Comparison of ENCODE assay signal across 17 cellular contexts in the genomic region with DNA sequence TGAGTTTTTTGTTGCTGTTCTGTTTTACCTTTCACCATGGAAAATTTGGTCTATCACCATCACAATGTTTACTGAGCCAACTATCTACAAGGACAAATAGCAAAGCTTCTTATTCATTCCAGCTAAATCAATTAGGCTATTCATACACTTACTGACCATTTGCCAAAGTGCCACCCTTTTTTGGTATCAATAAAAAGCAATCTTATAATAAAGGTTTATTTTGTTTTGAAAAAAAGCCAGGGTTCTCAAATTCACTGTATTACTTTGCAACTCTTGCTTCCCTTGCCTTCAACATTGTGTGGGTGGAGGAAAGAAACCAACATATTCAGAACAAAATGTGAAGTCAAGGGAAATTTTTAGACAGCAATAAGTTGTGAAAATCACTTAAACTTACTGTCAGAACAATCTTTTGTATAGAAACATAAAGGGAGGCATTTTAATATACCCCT. TPM values are rescaled to one million over a fixed set of nuclear protein-coding genes. Genes with fewer than 3 reads are reported as not detected.
A peak's percentile ranks its signal among the peaks of the same experiment; 100 is the strongest.
DNase-seq lines count a peak whose midpoint lies in the region; ATAC-seq lines count a peak whose summit lies in the region.
"Had no signal": no experiment of that assay in that cellular context is flagged by ENCODE, and none has a peak within 500 bp of the region (broad histone marks: within the 10 kb centered on the region; RNA-seq: fewer than 3 reads in every experiment).

No MANE protein-coding gene starts in this region.

- peaks cover 4% of the 10 kb centered on the region for H3K79me1 ChIP-seq in mesendoderm (ENCODE audit: low read length)

- peak; percentile 25 to 67 for ATAC-seq in activated naive CD4-positive, alpha-beta T cell treated with anti-CD3 and anti-CD28 coated beads, Interleukin-2, amount 50 U/mL, for 72 hours
- ATAC-seq in Right ventricle myocardium superior (ENCODE audit: poor library complexity) (no peak), GM19328 (IDR thresholded peaks at IDR 0.05; ENCODE audit: unreplicated experiment) (no peak)
- ATAC-seq: Right ventricle myocardium inferior had no signal

- H3K18ac ChIP-seq in mesendoderm (ENCODE audit: low read length) = no peak overlapping the region

- no peak for DNase-seq in activated naive CD4-positive, alpha-beta T cell treated with anti-CD3 and anti-CD28 coated beads, Interleukin-2, amount 50 U/mL, for 72 hours (ENCODE audit: low spot score in 2 of 2)
- no peak for DNase-seq in activated naive CD4-positive, alpha-beta T cell (lab: John Stamatoyannopoulos, UW)
- DNase-seq in activated T-helper 1 cell treated with anti-CD3 and anti-CD28 coated beads, Interleukin-12 subunit alpha, Interleukin-12 subunit beta, Interleukin-2, Interleukin-4 antibody, amounts not matched to agents 30 ng/mL and 10 ng/mL and 1 ng/mL, durations not matched to agents 14 hours and 24 hours and 36 hours (ENCODE audit: low spot score) = no peak
- DNase-seq in superior temporal gyrus (ENCODE audit: extremely low spot score) (peak; percentile 77), Right ventricle myocardium superior (no peak), mesendoderm (no peak)
- DNase-seq: activated CD4-positive, alpha-beta T cell treated with anti-CD3 and anti-CD28 coated beads, Interleukin-2, amount 10 ng/mL, durations not matched to agents 7 days and 5 days; activated gamma-delta T cell treated with Interleukin-2 at 50 U/mL for 16 hours; mesenchymal stem cell; NCI-H1092 treated with DMSO at 0.1 percent for 48 hours; nucleus accumbens; sigmoid colon; stimulated activated CD4-positive, alpha-beta T cell treated with anti-CD3 and anti-CD28 coated beads, Interleukin-2, amount 100 ng/mL, for 48 hours; T-helper 9 cell had no signal

- no peaks in the 10 kb centered on the region for H3K36me3 ChIP-seq in iPS-18a (ENCODE audit: control insufficient read depth, low read depth, low read length)
- no peaks in the 10 kb centered on the region for H3K36me3 ChIP-seq in mesendoderm (ENCODE audit: control insufficient read depth, insufficient read depth, low read length)
- H3K36me3 ChIP-seq: sigmoid colon had no signal

- peaks cover 82% of the 10 kb centered on the region for H3K4me1 Mint-ChIP-seq in activated T-helper 1 cell treated with anti-CD3 and anti-CD28 coated beads, Interleukin-12 subunit alpha, Interleukin-12 subunit beta, Interleukin-2, Interleukin-4 antibody, amounts not matched to agents 30 ng/mL and 10 ng/mL and 1 ng/mL, durations not matched to agents 14 hours and 24 hours and 36 hours (ENCODE audit: low read depth)

- peak overlapping the region; percentile 63 to 73 for H3K27ac Mint-ChIP-seq in activated naive CD4-positive, alpha-beta T cell treated with anti-CD3 and anti-CD28 coated beads, Interleukin-2, amount 50 U/mL, for 72 hours
- H3K27ac Mint-ChIP-seq in activated T-helper 1 cell treated with anti-CD3 and anti-CD28 coated beads, Interleukin-12 subunit alpha, Interleukin-12 subunit beta, Interleukin-2, Interleukin-4 antibody, amounts not matched to agents 30 ng/mL and 10 ng/mL and 1 ng/mL, durations not matched to agents 14 hours and 24 hours and 36 hours = peak overlapping the region; percentile 89
- H3K27ac Mint-ChIP-seq: activated CD4-positive, alpha-beta T cell treated with anti-CD3 and anti-CD28 coated beads, Interleukin-2, amount 10 ng/mL, durations not matched to agents 7 days and 5 days had no signal

- peak overlapping the region; percentile 66 for H3K4me3 Mint-ChIP-seq in activated T-helper 1 cell treated with anti-CD3 and anti-CD28 coated beads, Interleukin-12 subunit alpha, Interleukin-12 subunit beta, Interleukin-2, Interleukin-4 antibody, amounts not matched to agents 30 ng/mL and 10 ng/mL and 1 ng/mL, durations not matched to agents 14 hours and 24 hours and 36 hours
- H3K4me3 Mint-ChIP-seq: activated CD4-positive, alpha-beta T cell treated with anti-CD3 and anti-CD28 coated beads, Interleukin-2, amount 10 ng/mL, durations not matched to agents 7 days and 5 days had no signal

- no peak overlapping the region for H4K8ac ChIP-seq in mesendoderm (ENCODE audit: low read depth, low read length)

- no peak overlapping the region for H3K4ac ChIP-seq in mesendoderm (ENCODE audit: low read depth, low read length)

- intact Hi-C loops in activated T-helper 1 cell treated with anti-CD3 and anti-CD28 coated beads, Interleukin-12 subunit alpha, Interleukin-12 subunit beta, Interleukin-2, Interleukin-4 antibody, amounts not matched to agents 30 ng/mL and 10 ng/mL and 1 ng/mL, durations not matched to agents 14 hours and 24 hours and 36 hours (cut with micrococcal nuclease) = loop anchor here (1.0 to 2.0 kb wide), 8 partner anchors 14 to 197 kb away; no protein-coding TSS in a partner anchor
- intact Hi-C loops in Right ventricle myocardium superior (cut with DNase I) = no loop called here

- H3K79me2 ChIP-seq in mesendoderm (ENCODE audit: control insufficient read depth, insufficient read depth, low read length) = peaks cover 65% of the 10 kb centered on the region

- no peaks in the 10 kb centered on the region for H3K27me3 ChIP-seq in iPS-18a (ENCODE audit: control insufficient read depth, insufficient read depth, low read length)
- H3K27me3 ChIP-seq in mesendoderm (ENCODE audit: insufficient read depth, low read length, poor library complexity) = no peaks in the 10 kb centered on the region
- H3K27me3 ChIP-seq: sigmoid colon had no signal

- no peak overlapping the region for H4K5ac ChIP-seq in mesendoderm (ENCODE audit: low read length)

- no peak overlapping the region for H2BK15ac ChIP-seq in mesendoderm (replicated peaks; ENCODE audit: low read depth)

- peak overlapping the region; percentile 14 for H3K27ac ChIP-seq in iPS-18a (ENCODE audit: low read length)
- no peak overlapping the region for H3K27ac ChIP-seq in mesendoderm (ENCODE audit: low read depth, low read length)
- H3K27ac ChIP-seq: sigmoid colon had no signal

- H3K4me1 ChIP-seq in iPS-18a (ENCODE audit: control insufficient read depth, low read depth, low read length) = peaks cover 36% of the 10 kb centered on the region
- peaks cover 1% of the 10 kb centered on the region for H3K4me1 ChIP-seq in mesendoderm (ENCODE audit: control insufficient read depth, low read depth, low read length)

- H2AK5ac ChIP-seq in mesendoderm (ENCODE audit: low read length) = no peak overlapping the region

- H2BK5ac ChIP-seq in mesendoderm (ENCODE audit: low read length) = no peak overlapping the region

- H3K56ac ChIP-seq in mesendoderm (ENCODE audit: low read length) = no peak overlapping the region

- peaks cover 4 to 40% of the 10 kb centered on the region in 2 donors for H3K36me3 Mint-ChIP-seq in activated naive CD4-positive, alpha-beta T cell treated with anti-CD3 and anti-CD28 coated beads, Interleukin-2, amount 50 U/mL, for 72 hours
- peaks cover 38% of the 10 kb centered on the region for H3K36me3 Mint-ChIP-seq in activated T-helper 1 cell treated with anti-CD3 and anti-CD28 coated beads, Interleukin-12 subunit alpha, Interleukin-12 subunit beta, Interleukin-2, Interleukin-4 antibody, amounts not matched to agents 30 ng/mL and 10 ng/mL and 1 ng/mL, durations not matched to agents 14 hours and 24 hours and 36 hours (ENCODE audit: low read depth)

- H3K27me3 Mint-ChIP-seq in activated T-helper 1 cell treated with anti-CD3 and anti-CD28 coated beads, Interleukin-12 subunit alpha, Interleukin-12 subunit beta, Interleukin-2, Interleukin-4 antibody, amounts not matched to agents 30 ng/mL and 10 ng/mL and 1 ng/mL, durations not matched to agents 14 hours and 24 hours and 36 hours (ENCODE audit: insufficient read depth) = no peaks in the 10 kb centered on the region
- H3K27me3 Mint-ChIP-seq: activated CD4-positive, alpha-beta T cell treated with anti-CD3 and anti-CD28 coated beads, Interleukin-2, amount 10 ng/mL, durations not matched to agents 7 days and 5 days had no signal

- H3K9me3 ChIP-seq in iPS-18a (ENCODE audit: control insufficient read depth, low read depth, low read length) = no peaks in the 10 kb centered on the region
- H3K9me3 ChIP-seq: sigmoid colon had no signal

- no peak overlapping the region for H2BK120ac ChIP-seq in mesendoderm (ENCODE audit: low read depth, low read length)

- H3K4me2 ChIP-seq in mesendoderm (ENCODE audit: low read length) = no peak overlapping the region

- no peaks in the 10 kb centered on the region for H3K9me3 Mint-ChIP-seq in activated naive CD4-positive, alpha-beta T cell treated with anti-CD3 and anti-CD28 coated beads, Interleukin-2, amount 50 U/mL, for 72 hours
- H3K9me3 Mint-ChIP-seq in activated T-helper 1 cell treated with anti-CD3 and anti-CD28 coated beads, Interleukin-12 subunit alpha, Interleukin-12 subunit beta, Interleukin-2, Interleukin-4 antibody, amounts not matched to agents 30 ng/mL and 10 ng/mL and 1 ng/mL, durations not matched to agents 14 hours and 24 hours and 36 hours = no peaks in the 10 kb centered on the region
- H3K9me3 Mint-ChIP-seq: activated CD4-positive, alpha-beta T cell treated with anti-CD3 and anti-CD28 coated beads, Interleukin-2, amount 10 ng/mL, durations not matched to agents 7 days and 5 days had no signal

- H3K23ac ChIP-seq in mesendoderm (ENCODE audit: low read length) = no peak overlapping the region

- H3K4me3 ChIP-seq in iPS-18a (ENCODE audit: low read length) = no peak overlapping the region
- H3K4me3 ChIP-seq in mesendoderm (ENCODE audit: low read length) = no peak overlapping the region
- H3K4me3 ChIP-seq: sigmoid colon had no signal

- H3K9ac ChIP-seq in iPS-18a (ENCODE audit: low read length) (no peak overlapping the region), mesendoderm (ENCODE audit: low read length) (no peak overlapping the region)

RNA-seq across cellular contexts. Expression of a gene that starts 15.3 kb away (rescaled TPM):
- total RNA-seq in activated naive CD4-positive, alpha-beta T cell treated with anti-CD3 and anti-CD28 coated beads, Interleukin-2, amount 50 U/mL, for 72 hours = 10 to 100 TPM; 32.7 to 38.7 TPM
- total RNA-seq in activated T-helper 1 cell treated with anti-CD3 and anti-CD28 coated beads, Interleukin-12 subunit alpha, Interleukin-12 subunit beta, Interleukin-2, Interleukin-4 antibody, amounts not matched to agents 30 ng/mL and 10 ng/mL and 1 ng/mL, durations not matched to agents 14 hours and 24 hours and 36 hours = 47.1 and 50.4 TPM in 2 replicates
- 9.1 TPM for total RNA-seq in Right ventricle myocardium superior
- 44.0 TPM for polyA plus RNA-seq in mesendoderm (2013, experiment 1 of 2)
- 41.3 TPM for polyA plus RNA-seq in mesendoderm (2013, experiment 2 of 2)

Comparison
In these comparisons a context has a peak if more than half of its experiments do, and no peak if none do; other contexts are left out.
1. ATAC-seq: peak in activated naive CD4-positive, alpha-beta T cell treated with anti-CD3 and anti-CD28 coated beads, Interleukin-2, amount 50 U/mL, for 72 hours (2 of 2); none in Right ventricle myocardium superior (single experiment) and GM19328 (single experiment).